In genomic region chr1:46019348-46019747, GRCh38 we compare ENCODE assay signal across 1 cellular context.
TF ChIP-seq lines count a peak whose summit lies in the region.

No MANE protein-coding gene starts in this region.

TF ChIP-seq in GM23338, 12 proteins besides CTCF, POLR2A, EP300 and RAD21 (continued from another document):
- TF ChIP-seq ZNF462 (CRISPR knock-in tag; IDR thresholded peaks at IDR 0.05) = no peak
- TF ChIP-seq, protein P1, sequence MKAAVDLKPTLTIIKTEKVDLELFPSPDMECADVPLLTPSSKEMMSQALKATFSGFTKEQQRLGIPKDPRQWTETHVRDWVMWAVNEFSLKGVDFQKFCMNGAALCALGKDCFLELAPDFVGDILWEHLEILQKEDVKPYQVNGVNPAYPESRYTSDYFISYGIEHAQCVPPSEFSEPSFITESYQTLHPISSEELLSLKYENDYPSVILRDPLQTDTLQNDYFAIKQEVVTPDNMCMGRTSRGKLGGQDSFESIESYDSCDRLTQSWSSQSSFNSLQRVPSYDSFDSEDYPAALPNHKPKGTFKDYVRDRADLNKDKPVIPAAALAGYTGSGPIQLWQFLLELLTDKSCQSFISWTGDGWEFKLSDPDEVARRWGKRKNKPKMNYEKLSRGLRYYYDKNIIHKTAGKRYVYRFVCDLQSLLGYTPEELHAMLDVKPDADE (IDR thresholded peaks at IDR 0.05) = no peak
- no peak for TF ChIP-seq EZH2phosphoT487 (IDR thresholded peaks at IDR 0.05; ENCODE audit: unreplicated experiment)
TF ChIP-seq in GM23338: peak in this region for 0.
